In the genomic region with DNA sequence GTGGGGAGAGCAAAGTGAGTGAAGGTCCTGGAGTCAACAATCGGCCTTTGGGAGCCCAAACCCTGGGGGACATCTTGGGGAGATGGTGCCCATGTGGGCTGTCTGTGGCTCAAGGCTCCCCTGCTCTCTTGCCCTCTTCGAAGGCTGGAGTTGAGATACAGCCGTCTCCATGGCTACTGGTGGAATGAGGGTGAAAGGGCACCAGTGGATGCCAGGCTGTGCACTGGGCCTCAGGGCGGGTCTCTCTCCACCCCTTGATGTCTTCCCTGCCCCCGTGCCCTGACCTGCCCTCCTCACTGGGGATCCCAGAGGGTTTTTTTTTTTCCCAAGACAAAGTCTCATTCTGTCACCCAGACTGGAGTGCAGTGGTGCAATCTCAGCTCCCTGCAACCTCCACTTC, we compare ENCODE assay signal across 13 cellular contexts. TPM values are rescaled to one million over a fixed set of nuclear protein-coding genes. Genes with fewer than 3 reads are reported as not detected.
A peak's percentile ranks its signal among the peaks of the same experiment; 100 is the strongest.
DNase-seq lines count a peak whose midpoint lies in the region; ATAC-seq and TF ChIP-seq lines count a peak whose summit lies in the region.
"Had no signal": no experiment of that assay in that cellular context is flagged by ENCODE, and none has a peak within 500 bp of the region (broad histone marks: within the 10 kb centered on the region; RNA-seq: fewer than 3 reads in every experiment).

No MANE protein-coding gene starts in this region.

- H3K27me3 Mint-ChIP-seq in activated CD4-positive, alpha-beta T cell treated with anti-CD3 and anti-CD28 coated beads, Interleukin-2, amount 10 ng/mL, durations not matched to agents 7 days and 5 days = peaks cover 4% of the 10 kb centered on the region
- no peaks in the 10 kb centered on the region for H3K27me3 Mint-ChIP-seq in mesothelial cell of epicardium (ENCODE audit: low read depth)
- peaks cover 11% of the 10 kb centered on the region for H3K27me3 Mint-ChIP-seq in stimulated activated memory B cell treated with anti-CD40 and anti-IgM and Interleukin-4, amounts not matched to agents 10 μg/mL and 1 μg/mL and 100 μg/mL, for 72 hours

- H3K9me3 ChIP-seq in Peyer's patch = no peaks in the 10 kb centered on the region
- H3K9me3 ChIP-seq: A549, tibial nerve had no signal

- no peak overlapping the region for H3K27ac Mint-ChIP-seq in activated CD4-positive, alpha-beta T cell treated with anti-CD3 and anti-CD28 coated beads, Interleukin-2, amount 10 ng/mL, durations not matched to agents 7 days and 5 days
- H3K27ac Mint-ChIP-seq in mesothelial cell of epicardium = no peak overlapping the region
- no peak overlapping the region for H3K27ac Mint-ChIP-seq in stimulated activated memory B cell treated with anti-CD40 and anti-IgM and Interleukin-4, amounts not matched to agents 10 μg/mL and 1 μg/mL and 100 μg/mL, for 72 hours

- CTCF ChIA-PET in activated CD4-positive, alpha-beta T cell treated with anti-CD3 and anti-CD28 coated beads, Interleukin-2, amount 10 ng/mL, durations not matched to agents 7 days and 5 days (lab: Charles Lee) = interaction anchor here (0.6 to 3.4 kb wide), 4 partner anchors 10 to 252 kb away, joined by 3 to 12 read pairs (median 4); no protein-coding TSS in a partner anchor

- H3K27me3 ChIP-seq in Peyer's patch = no peaks in the 10 kb centered on the region
- H3K27me3 ChIP-seq: tibial nerve had no signal

- peaks cover 10 to 31% (median 14%) of the 10 kb centered on the region in 4 donors for H3K4me1 ChIP-seq in Peyer's patch

- ATAC-seq in stimulated activated memory B cell treated with anti-CD40 and anti-IgM and Interleukin-4, amounts not matched to agents 10 μg/mL and 1 μg/mL and 100 μg/mL, for 72 hours = no peak

- H3K9me3 Mint-ChIP-seq in activated CD4-positive, alpha-beta T cell treated with anti-CD3 and anti-CD28 coated beads, Interleukin-2, amount 10 ng/mL, durations not matched to agents 7 days and 5 days = no peaks in the 10 kb centered on the region
- no peaks in the 10 kb centered on the region for H3K9me3 Mint-ChIP-seq in mesothelial cell of epicardium
- H3K9me3 Mint-ChIP-seq in stimulated activated memory B cell treated with anti-CD40 and anti-IgM and Interleukin-4, amounts not matched to agents 10 μg/mL and 1 μg/mL and 100 μg/mL, for 72 hours = peaks cover 3% of the 10 kb centered on the region
- H3K9me3 Mint-ChIP-seq: activated T-helper 1 cell treated with anti-CD3 and anti-CD28 coated beads, Interleukin-12 subunit alpha, Interleukin-12 subunit beta, Interleukin-2, Interleukin-4 antibody, amounts not matched to agents 30 ng/mL and 10 ng/mL and 1 ng/mL, durations not matched to agents 14 hours and 24 hours and 36 hours had no signal

- peaks cover 22% of the 10 kb centered on the region for H3K4me1 Mint-ChIP-seq in activated CD4-positive, alpha-beta T cell treated with anti-CD3 and anti-CD28 coated beads, Interleukin-2, amount 10 ng/mL, durations not matched to agents 7 days and 5 days
- H3K4me1 Mint-ChIP-seq in mesothelial cell of epicardium = peaks cover 17% of the 10 kb centered on the region
- peaks cover 29% of the 10 kb centered on the region for H3K4me1 Mint-ChIP-seq in stimulated activated memory B cell treated with anti-CD40 and anti-IgM and Interleukin-4, amounts not matched to agents 10 μg/mL and 1 μg/mL and 100 μg/mL, for 72 hours

- TF ChIP-seq POLR2A in Peyer's patch (IDR thresholded peaks at IDR 0.05) = peak in 1 of 2 donors; percentile 25

- peaks cover 0 to 9% (median 0%) of the 10 kb centered on the region in 3 donors for H3K36me3 ChIP-seq in Peyer's patch

- TF ChIP-seq CTCF in Peyer's patch (IDR thresholded peaks at IDR 0.05) (no peak), mesothelial cell of epicardium (IDR thresholded peaks at IDR 0.05; ENCODE audit: unreplicated experiment) (no peak)

- peak overlapping the region; percentile 19 for H3K4me3 Mint-ChIP-seq in activated CD4-positive, alpha-beta T cell treated with anti-CD3 and anti-CD28 coated beads, Interleukin-2, amount 10 ng/mL, durations not matched to agents 7 days and 5 days
- peak overlapping the region; percentile 42 for H3K4me3 Mint-ChIP-seq in mesothelial cell of epicardium
- H3K4me3 Mint-ChIP-seq in stimulated activated memory B cell treated with anti-CD40 and anti-IgM and Interleukin-4, amounts not matched to agents 10 μg/mL and 1 μg/mL and 100 μg/mL, for 72 hours = peak overlapping the region; percentile 26

- POLR2A ChIA-PET in activated CD4-positive, alpha-beta T cell treated with anti-CD3 and anti-CD28 coated beads, Interleukin-2, amount 10 ng/mL, durations not matched to agents 7 days and 5 days (lab: Charles Lee) = no interaction called here

- H3K36me3 Mint-ChIP-seq in activated CD4-positive, alpha-beta T cell treated with anti-CD3 and anti-CD28 coated beads, Interleukin-2, amount 10 ng/mL, durations not matched to agents 7 days and 5 days (ENCODE audit: low read depth) = no peaks in the 10 kb centered on the region
- H3K36me3 Mint-ChIP-seq in mesothelial cell of epicardium = peaks cover 4% of the 10 kb centered on the region
- peaks cover 4% of the 10 kb centered on the region for H3K36me3 Mint-ChIP-seq in stimulated activated memory B cell treated with anti-CD40 and anti-IgM and Interleukin-4, amounts not matched to agents 10 μg/mL and 1 μg/mL and 100 μg/mL, for 72 hours

- H3K27ac ChIP-seq in Peyer's patch = peak overlapping the region in 3 of 4 donors; percentile 86 to 99 (median 90)

- no peak for DNase-seq in activated CD4-positive, alpha-beta T cell treated with anti-CD3 and anti-CD28 coated beads, Interleukin-2, amount 10 ng/mL, durations not matched to agents 7 days and 5 days
- no peak for DNase-seq in activated CD4-positive, alpha-beta T cell treated with anti-CD3 and anti-CD28 coated beads for 1 hour
- DNase-seq in Peyer's patch (peak in 2 of 3 donors; percentile 84 to 88), mesothelial cell of epicardium (ENCODE audit: low spot score in 2 of 2, unreplicated experiment in 2 of 2) (no peak), amygdala (lab: John Stamatoyannopoulos, UW) (no peak), globus pallidus (ENCODE audit: low spot score) (no peak), cerebellum (ENCODE audit: low spot score) (no peak)
- DNase-seq: anterior cingulate cortex, EL had no signal

- H3K4me3 ChIP-seq in Peyer's patch = peak overlapping the region in 1 of 4 donors; percentile 83
- H3K4me3 ChIP-seq: A549, tibial nerve had no signal

RNA-seq across cellular contexts. Expression of gene ANKRD9, which starts 2.0 kb away (rescaled TPM):
- 1 to 10 TPM; 4.9 to 6.2 TPM for total RNA-seq in activated CD4-positive, alpha-beta T cell treated with anti-CD3 and anti-CD28 coated beads, Interleukin-2, amount 10 ng/mL, durations not matched to agents 7 days and 5 days
- total RNA-seq in Peyer's patch (100 to 1,000 TPM in 3 of 4 donors, 10 to 100 TPM in 1; 52.8 to 450 (median 392) TPM), mesothelial cell of epicardium (22.1 to 23.9 TPM (median 22.7 TPM) in 3 replicates), cerebellum (7.3 TPM)

Comparison
In these comparisons a context has a peak if more than half of its experiments do, and no peak if none do; other contexts are left out.
1. DNase-seq: peak in Peyer's patch (2 of 3); none in activated CD4-positive, alpha-beta T cell treated with anti-CD3 and anti-CD28 coated beads, Interleukin-2, amount 10 ng/mL, durations not matched to agents 7 days and 5 days (single experiment), activated CD4-positive, alpha-beta T cell treated with anti-CD3 and anti-CD28 coated beads for 1 hour (single experiment), mesothelial cell of epicardium (0 of 2), amygdala (0 of 56), globus pallidus (single experiment) and cerebellum (single experiment).
2. Peak in every context shown above with its lines, with median percentiles within 50 percentile points of each other: H3K4me3 Mint-ChIP-seq.